In the genomic region with DNA sequence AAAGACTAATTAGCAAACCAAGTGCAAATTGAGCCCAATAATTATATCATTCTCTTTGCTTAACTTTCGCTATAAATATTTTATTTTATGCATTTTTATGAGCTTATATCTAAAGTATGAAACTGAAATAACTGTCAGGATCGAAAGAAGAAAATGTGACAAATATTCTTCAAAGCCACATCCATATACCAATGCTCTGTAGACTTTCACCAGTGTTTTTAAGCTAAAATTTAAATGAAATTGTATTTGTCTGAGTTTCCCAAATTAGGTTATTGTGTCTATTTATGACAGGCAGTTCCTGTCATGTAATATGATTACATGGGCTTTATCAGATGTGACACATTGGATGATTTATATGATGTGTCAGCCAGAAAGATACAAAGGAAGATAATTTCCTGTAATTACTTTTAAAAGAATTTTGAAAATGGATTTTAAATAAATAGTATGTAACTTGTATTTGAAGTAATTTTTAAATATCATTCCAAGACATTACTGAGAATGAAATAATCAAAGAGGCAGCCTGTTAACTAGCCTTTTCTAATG, we compare ENCODE assay signal across 13 cellular contexts.
"Had no signal": no experiment of that assay in that cellular context is flagged by ENCODE, and none has a peak within 500 bp of the region (broad histone marks: within the 10 kb centered on the region; RNA-seq: fewer than 3 reads in every experiment).

No MANE protein-coding gene starts in this region.

- ATAC-seq: gastroesophageal sphincter; stimulated activated naive CD8-positive, alpha-beta T cell treated with anti-CD3 and anti-CD28 coated beads, Interleukin-15, amount 100 ng/mL, for 72 hours had no signal

- H3K36me3 ChIP-seq: breast epithelium, gastroesophageal sphincter had no signal

- DNase-seq: activated CD4-positive, alpha-beta T cell treated with anti-CD3 and anti-CD28 coated beads, Interleukin-2, amount 50 U/mL, for 4 hours; activated CD4-positive, CD25-positive, alpha-beta regulatory T cell treated with anti-CD3 and anti-CD28 coated beads, Interleukin-2, amount 50 U/mL, for 72 hours; activated gamma-delta T cell treated with Interleukin-2 at 50 U/mL for 16 hours; activated naive CD8-positive, alpha-beta T cell treated with anti-CD3 and anti-CD28 coated beads, Interleukin-2, amount 10 ng/mL, durations not matched to agents 7 days and 5 days; activated T-cell treated with anti-CD3 and anti-CD28 coated beads, Interleukin-2, amount 50 U/mL, for 48 hours; aorta; kidney glomerular epithelial cell; stimulated activated CD4-positive, alpha-beta T cell treated with anti-CD3 and anti-CD28 coated beads, Interleukin-15, amount 100 ng/mL, for 24 hours; stimulated activated CD4-positive, alpha-beta T cell treated with anti-CD3 and anti-CD28 coated beads, Interleukin-4, amount 100 ng/mL, for 24 hours; stimulated activated naive CD8-positive, alpha-beta T cell treated with anti-CD3 and anti-CD28 coated beads, Interleukin-15, amount 100 ng/mL, for 72 hours; testis had no signal

- H3K27me3 ChIP-seq: breast epithelium, gastroesophageal sphincter, testis had no signal

- H3K4me1 ChIP-seq: breast epithelium, gastroesophageal sphincter, testis had no signal

- H3K27ac ChIP-seq: breast epithelium, gastroesophageal sphincter, testis had no signal

- H3K9me3 ChIP-seq: breast epithelium, gastroesophageal sphincter, testis had no signal

- H3K4me3 ChIP-seq: breast epithelium, gastroesophageal sphincter, testis had no signal
